8 cellular contexts compared by ENCODE assay signal in the genomic region with DNA sequence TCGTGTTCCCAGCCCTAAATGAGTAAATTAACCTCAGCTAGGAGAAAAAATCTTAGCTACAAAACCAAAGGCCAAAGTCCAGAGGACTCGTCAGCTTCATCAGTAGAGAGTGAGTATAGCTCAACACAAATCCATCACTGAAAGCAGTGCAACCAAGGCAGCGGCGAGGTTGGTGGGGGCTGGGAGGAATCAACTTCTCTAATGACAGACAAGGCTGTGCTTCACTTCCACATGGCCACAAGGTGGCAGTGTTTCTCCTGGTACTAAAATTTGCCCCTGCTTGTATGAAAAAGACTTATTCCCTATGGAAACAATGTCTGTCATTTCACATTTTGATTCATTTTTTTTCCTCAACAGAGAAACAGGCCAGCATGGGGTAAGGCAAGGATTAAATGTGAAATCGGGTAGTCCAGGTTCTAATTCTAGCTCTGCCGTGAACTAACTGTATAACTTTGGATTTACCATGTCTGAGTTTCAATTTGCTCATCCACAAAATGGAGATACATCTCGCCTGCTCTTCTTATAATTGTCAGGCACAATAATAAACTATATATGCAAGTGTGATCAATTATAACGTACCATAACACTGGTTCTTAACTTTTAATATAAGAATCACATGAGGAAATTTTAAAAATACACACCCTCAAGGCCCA. TPM values are rescaled to one million over a fixed set of nuclear protein-coding genes. Genes with fewer than 3 reads are reported as not detected.
DNase-seq lines count a peak whose midpoint lies in the region; ATAC-seq and TF ChIP-seq lines count a peak whose summit lies in the region.

No MANE protein-coding gene starts in this region.

- intact Hi-C loops in colonic mucosa (cut with DNase I) (loop anchor here (2.0 kb wide), 1 partner anchor 179 kb away; no protein-coding TSS in a partner anchor), left lung (cut with DNase I) (loop anchor here in 1 of 2 donors (2.0 kb wide), 1 partner anchor 183 kb away; no protein-coding TSS in a partner anchor)

- no peak overlapping the region for H3K9ac ChIP-seq in colonic mucosa (ENCODE audit: low read depth in 2 of 2, low read length in 2 of 2)

- peaks cover 4% of the 10 kb centered on the region for H3K4me1 ChIP-seq in colonic mucosa
- H3K4me1 ChIP-seq in left lung: peaks cover 23 to 41% of the 10 kb centered on the region in 2 donors

- peak; percentile 78 for ATAC-seq in left lung
- ATAC-seq in HG03039 (IDR thresholded peaks at IDR 0.05; ENCODE audit: unreplicated experiment): no peak

- in situ Hi-C loops in ACHN (cut with HindIII; ENCODE audit: low pct_ligation_motif_present, low pct_unique_long_range_greater_than_20kb, low sequenced_read_pairs): no loop called here

- H3K27me3 ChIP-seq in colonic mucosa (no peaks in the 10 kb centered on the region), left lung (no peaks in the 10 kb centered on the region)

- H3K36me3 ChIP-seq in colonic mucosa (no peaks in the 10 kb centered on the region), left lung (peaks cover 0 to 4% of the 10 kb centered on the region in 2 donors)

- DNase-seq in ACHN: peak; percentile 75
- peak; percentile 60 for DNase-seq in GM20000 (ENCODE audit: low spot score)
- peak; percentile 7 to 50 for DNase-seq in NCI-H446 (lab: John Stamatoyannopoulos, UW)
- DNase-seq in activated CD4-positive, alpha-beta T cell treated with anti-CD3 and anti-CD28 coated beads for 4 hours: peak; percentile 67 to 75
- peak; percentile 74 for DNase-seq in colonic mucosa
- peak; percentile 84 to 86 for DNase-seq in left lung
- DNase-seq in stimulated activated CD4-positive, alpha-beta T cell treated with anti-CD3 and anti-CD28 coated beads, Interleukin-4, amount 100 ng/mL, for 24 hours: peak; percentile 79

- TF ChIP-seq CTCF in GM20000 (IDR thresholded peaks at IDR 0.05; ENCODE audit: extremely low read depth, missing control alignments): peak; percentile 49
- TF ChIP-seq CTCF in colonic mucosa (IDR thresholded peaks at IDR 0.05): peak; percentile 89
- peak; percentile 90 to 92 for TF ChIP-seq CTCF in left lung (IDR thresholded peaks at IDR 0.05)

- H3K4me3 ChIP-seq in colonic mucosa (no peak overlapping the region), left lung (no peak overlapping the region)

- no peaks in the 10 kb centered on the region for H3K9me3 ChIP-seq in colonic mucosa
- H3K9me3 ChIP-seq in left lung: no peaks in the 10 kb centered on the region

- H3K27ac ChIP-seq in colonic mucosa: no peak overlapping the region
- H3K27ac ChIP-seq in left lung: peak overlapping the region in 1 of 2 donors; percentile 73

RNA-seq across cellular contexts. Expression of a gene that starts 39.3 kb away (rescaled TPM):
- 10 to 100 TPM; 41.1 to 43.1 TPM for total RNA-seq in colonic mucosa
- 10 to 100 TPM; 47.1 to 76.4 TPM for total RNA-seq in left lung

Comparison
In these comparisons a context has a peak if more than half of its experiments do, and no peak if none do; other contexts are left out.
1. DNase-seq: peak in every context shown above with its lines; median percentile 85 in left lung; 79 in stimulated activated CD4-positive, alpha-beta T cell treated with anti-CD3 and anti-CD28 coated beads, Interleukin-4, amount 100 ng/mL, for 24 hours; 75 in ACHN; 74 in colonic mucosa; 71 in activated CD4-positive, alpha-beta T cell treated with anti-CD3 and anti-CD28 coated beads for 4 hours; 60 in GM20000; 28 in NCI-H446.